Comparison of ENCODE assay signal across 1 cellular context in the genomic region with DNA sequence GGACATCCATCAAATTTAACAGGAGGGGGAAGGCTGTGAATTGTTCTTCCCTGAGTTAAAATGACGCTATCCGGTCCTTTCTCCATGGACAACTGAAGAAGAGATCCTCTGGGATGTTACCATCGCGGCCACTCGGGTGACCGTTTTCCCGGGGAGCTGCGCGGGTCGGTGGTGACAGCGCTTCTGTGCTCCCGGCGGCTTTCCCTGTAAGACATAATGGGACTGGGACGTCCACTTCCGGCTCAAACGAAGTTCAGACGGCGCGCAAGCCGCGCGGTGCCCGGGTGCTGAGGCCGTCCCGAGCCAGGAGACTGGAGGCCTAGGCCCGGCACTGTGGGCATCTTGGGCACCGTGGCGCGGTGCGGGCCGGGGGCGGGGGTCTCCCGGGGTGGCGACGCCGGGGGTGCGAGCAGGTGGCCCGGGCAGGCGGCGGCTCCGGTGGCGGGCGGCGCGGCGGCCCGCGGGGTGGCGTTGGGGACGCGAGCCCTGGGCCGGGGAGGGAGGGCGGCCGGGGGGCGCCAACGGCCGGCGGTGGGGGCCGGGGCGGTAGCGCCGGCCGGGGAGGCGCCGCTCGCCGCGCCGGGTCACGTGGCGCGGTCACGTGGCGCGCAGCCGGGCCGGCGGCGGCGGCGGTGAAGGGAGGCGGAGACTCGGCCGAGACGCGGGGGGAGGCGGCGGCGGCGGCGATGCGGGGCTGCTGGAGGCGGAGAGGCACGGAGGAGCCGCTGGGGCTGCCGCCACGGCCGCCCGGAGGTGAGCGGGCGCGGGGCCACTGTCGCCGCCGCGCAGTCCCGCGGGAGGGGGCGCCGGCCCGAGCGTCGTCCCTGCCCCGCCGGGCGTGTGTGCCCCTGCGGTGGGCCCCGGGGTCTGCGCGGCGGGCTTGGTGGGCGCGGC.
A peak's percentile ranks its signal among the peaks of the same experiment; 100 is the strongest.
TF ChIP-seq lines count a peak whose summit lies in the region.

No MANE protein-coding gene starts in this region.

TF ChIP-seq in K562, 482 proteins besides CTCF, POLR2A, EP300 and RAD21 (continued from another document and continues in another):
- TF ChIP-seq, protein P1, sequence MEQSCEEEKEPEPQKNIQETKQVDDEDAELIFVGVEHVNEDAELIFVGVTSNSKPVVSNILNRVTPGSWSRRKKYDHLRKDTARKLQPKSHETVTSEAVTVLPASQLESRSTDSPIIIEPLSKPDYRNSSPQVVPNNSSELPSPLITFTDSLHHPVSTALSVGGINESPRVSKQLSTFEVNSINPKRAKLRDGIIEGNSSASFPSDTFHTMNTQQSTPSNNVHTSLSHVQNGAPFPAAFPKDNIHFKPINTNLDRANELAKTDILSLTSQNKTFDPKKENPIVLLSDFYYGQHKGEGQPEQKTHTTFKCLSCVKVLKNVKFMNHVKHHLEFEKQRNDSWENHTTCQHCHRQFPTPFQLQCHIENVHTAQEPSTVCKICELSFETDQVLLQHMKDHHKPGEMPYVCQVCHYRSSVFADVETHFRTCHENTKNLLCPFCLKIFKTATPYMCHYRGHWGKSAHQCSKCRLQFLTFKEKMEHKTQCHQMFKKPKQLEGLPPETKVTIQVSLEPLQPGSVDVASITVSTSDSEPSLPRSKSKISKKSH (CRISPR knock-in tag; IDR thresholded peaks at IDR 0.05), result no peak
- TF ChIP-seq SRSF7 (optimal IDR thresholded peaks at IDR 0.05; ENCODE audit: low read depth, low read length) (no peak), ZNF766 (CRISPR knock-in tag; conservative IDR thresholded peaks at IDR 0.05) (peak; percentile 57; the same call in 1 of the 2 replicates), NR2C2 (CRISPR knock-in tag; IDR thresholded peaks at IDR 0.05) (no peak), NR2C2 (tag; IDR thresholded peaks at IDR 0.05) (peak; percentile 82), RB1 (IDR thresholded peaks at IDR 0.05; ENCODE audit: low read depth) (peak; percentile 84), MEF2D (tag; conservative IDR thresholded peaks at IDR 0.05; ENCODE audit: low read depth) (no peak), KAT2B (IDR thresholded peaks at IDR 0.05; ENCODE audit: low read depth, low read length) (no peak), GABPB1 (CRISPR knock-in tag; IDR thresholded peaks at IDR 0.05) (peak; percentile 74; the same call in 1 of the 2 replicates), EP400 (IDR thresholded peaks at IDR 0.05) (peak; percentile 25; the same call in 1 of the 2 replicates), PCBP1 (IDR thresholded peaks at IDR 0.05; ENCODE audit: low read depth, low read length, poor library complexity, severe bottlenecking) (peak; percentile 11), HCFC1 (IDR thresholded peaks at IDR 0.05; ENCODE audit: low read depth, low read length) (peak; percentile 23; the same call in 1 of the 2 replicates), MEIS2 (IDR thresholded peaks at IDR 0.05; ENCODE audit: partially characterized antibody) (peak; percentile 57), YY1 (IDR thresholded peaks at IDR 0.05; ENCODE audit: borderline replicate concordance in 1 of 3, control insufficient read depth in 1 of 3, extremely low read depth in 1 of 3, insufficient read depth in 3 of 3, insufficient read length in 1 of 3, insufficient replicate concordance in 2 of 3, low read depth in 1 of 3, low read length in 2 of 3) (peak in 2 of 3 experiments; percentile 55 to 56), NCOA6 (IDR thresholded peaks at IDR 0.05) (peak; percentile 76), MYC (IDR thresholded peaks at IDR 0.05; ENCODE audit: low read depth, low read length) (peak; percentile 61), MYC (CRISPR knock-in tag; IDR thresholded peaks at IDR 0.05; ENCODE audit: borderline replicate concordance, low read depth) (0 out of 2 replicates have a peak, but pooled peaks have one; percentile 35), ZBTB7A (IDR thresholded peaks at IDR 0.05; ENCODE audit: borderline replicate concordance, control insufficient read depth, low read depth, low read length) (peak; percentile 83), ZNF232 (CRISPR knock-in tag; IDR thresholded peaks at IDR 0.05) (no peak), NBN (IDR thresholded peaks at IDR 0.05; ENCODE audit: low read depth) (no peak), SAP30 (IDR thresholded peaks at IDR 0.05; ENCODE audit: borderline replicate concordance, insufficient read depth, low read depth, low read length, poor library complexity, severe bottlenecking) (no peak), PHF8 (IDR thresholded peaks at IDR 0.05; ENCODE audit: borderline replicate concordance, low read length) (peak; percentile 52; the same call in 1 of the 2 replicates), POLR2AphosphoS5 (IDR thresholded peaks at IDR 0.05; ENCODE audit: control insufficient read depth, insufficient read depth, low read depth, low read length) (peak; percentile 48; the same call in 1 of the 2 replicates), POLR3G (IDR thresholded peaks at IDR 0.05; ENCODE audit: extremely low read depth, insufficient read length, insufficient replicate concordance) (no peak), RBM25 (IDR thresholded peaks at IDR 0.05; ENCODE audit: low read depth, low read length, severe bottlenecking) (peak; percentile 51), WHSC1 (IDR thresholded peaks at IDR 0.05; ENCODE audit: low read length) (no peak), BHLHE40 (IDR thresholded peaks at IDR 0.05; ENCODE audit: low read length) (peak; percentile 77)
- TF ChIP-seq, protein P2, sequence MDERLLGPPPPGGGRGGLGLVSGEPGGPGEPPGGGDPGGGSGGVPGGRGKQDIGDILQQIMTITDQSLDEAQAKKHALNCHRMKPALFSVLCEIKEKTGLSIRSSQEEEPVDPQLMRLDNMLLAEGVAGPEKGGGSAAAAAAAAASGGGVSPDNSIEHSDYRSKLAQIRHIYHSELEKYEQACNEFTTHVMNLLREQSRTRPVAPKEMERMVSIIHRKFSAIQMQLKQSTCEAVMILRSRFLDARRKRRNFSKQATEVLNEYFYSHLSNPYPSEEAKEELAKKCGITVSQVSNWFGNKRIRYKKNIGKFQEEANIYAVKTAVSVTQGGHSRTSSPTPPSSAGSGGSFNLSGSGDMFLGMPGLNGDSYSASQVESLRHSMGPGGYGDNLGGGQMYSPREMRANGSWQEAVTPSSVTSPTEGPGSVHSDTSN (CRISPR knock-in tag; IDR thresholded peaks at IDR 0.05; ENCODE audit: low read depth), result no peak
- TF ChIP-seq, protein P2 (tag; conservative IDR thresholded peaks at IDR 0.05; ENCODE audit: low read depth), result peak; percentile 54; the same call in 1 of the 2 replicates
- TF ChIP-seq, protein P3, sequence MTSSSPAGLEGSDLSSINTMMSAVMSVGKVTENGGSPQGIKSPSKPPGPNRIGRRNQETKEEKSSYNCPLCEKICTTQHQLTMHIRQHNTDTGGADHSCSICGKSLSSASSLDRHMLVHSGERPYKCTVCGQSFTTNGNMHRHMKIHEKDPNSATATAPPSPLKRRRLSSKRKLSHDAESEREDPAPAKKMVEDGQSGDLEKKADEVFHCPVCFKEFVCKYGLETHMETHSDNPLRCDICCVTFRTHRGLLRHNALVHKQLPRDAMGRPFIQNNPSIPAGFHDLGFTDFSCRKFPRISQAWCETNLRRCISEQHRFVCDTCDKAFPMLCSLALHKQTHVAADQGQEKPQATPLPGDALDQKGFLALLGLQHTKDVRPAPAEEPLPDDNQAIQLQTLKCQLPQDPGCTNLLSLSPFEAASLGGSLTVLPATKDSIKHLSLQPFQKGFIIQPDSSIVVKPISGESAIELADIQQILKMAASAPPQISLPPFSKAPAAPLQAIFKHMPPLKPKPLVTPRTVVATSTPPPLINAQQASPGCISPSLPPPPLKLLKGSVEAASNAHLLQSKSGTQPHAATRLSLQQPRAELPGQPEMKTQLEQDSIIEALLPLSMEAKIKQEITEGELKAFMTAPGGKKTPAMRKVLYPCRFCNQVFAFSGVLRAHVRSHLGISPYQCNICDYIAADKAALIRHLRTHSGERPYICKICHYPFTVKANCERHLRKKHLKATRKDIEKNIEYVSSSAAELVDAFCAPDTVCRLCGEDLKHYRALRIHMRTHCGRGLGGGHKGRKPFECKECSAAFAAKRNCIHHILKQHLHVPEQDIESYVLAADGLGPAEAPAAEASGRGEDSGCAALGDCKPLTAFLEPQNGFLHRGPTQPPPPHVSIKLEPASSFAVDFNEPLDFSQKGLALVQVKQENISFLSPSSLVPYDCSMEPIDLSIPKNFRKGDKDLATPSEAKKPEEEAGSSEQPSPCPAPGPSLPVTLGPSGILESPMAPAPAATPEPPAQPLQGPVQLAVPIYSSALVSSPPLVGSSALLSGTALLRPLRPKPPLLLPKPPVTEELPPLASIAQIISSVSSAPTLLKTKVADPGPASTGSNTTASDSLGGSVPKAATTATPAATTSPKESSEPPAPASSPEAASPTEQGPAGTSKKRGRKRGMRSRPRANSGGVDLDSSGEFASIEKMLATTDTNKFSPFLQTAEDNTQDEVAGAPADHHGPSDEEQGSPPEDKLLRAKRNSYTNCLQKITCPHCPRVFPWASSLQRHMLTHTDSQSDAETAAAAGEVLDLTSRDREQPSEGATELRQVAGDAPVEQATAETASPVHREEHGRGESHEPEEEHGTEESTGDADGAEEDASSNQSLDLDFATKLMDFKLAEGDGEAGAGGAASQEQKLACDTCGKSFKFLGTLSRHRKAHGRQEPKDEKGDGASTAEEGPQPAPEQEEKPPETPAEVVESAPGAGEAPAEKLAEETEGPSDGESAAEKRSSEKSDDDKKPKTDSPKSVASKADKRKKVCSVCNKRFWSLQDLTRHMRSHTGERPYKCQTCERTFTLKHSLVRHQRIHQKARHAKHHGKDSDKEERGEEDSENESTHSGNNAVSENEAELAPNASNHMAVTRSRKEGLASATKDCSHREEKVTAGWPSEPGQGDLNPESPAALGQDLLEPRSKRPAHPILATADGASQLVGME (CRISPR knock-in tag; IDR thresholded peaks at IDR 0.05), result peak; percentile 46; the same call in 1 of the 2 replicates
- TF ChIP-seq, protein P4, sequence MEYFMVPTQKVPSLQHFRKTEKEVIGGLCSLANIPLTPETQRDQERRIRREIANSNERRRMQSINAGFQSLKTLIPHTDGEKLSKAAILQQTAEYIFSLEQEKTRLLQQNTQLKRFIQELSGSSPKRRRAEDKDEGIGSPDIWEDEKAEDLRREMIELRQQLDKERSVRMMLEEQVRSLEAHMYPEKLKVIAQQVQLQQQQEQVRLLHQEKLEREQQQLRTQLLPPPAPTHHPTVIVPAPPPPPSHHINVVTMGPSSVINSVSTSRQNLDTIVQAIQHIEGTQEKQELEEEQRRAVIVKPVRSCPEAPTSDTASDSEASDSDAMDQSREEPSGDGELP (CRISPR knock-in tag; IDR thresholded peaks at IDR 0.05; ENCODE audit: borderline replicate concordance), result 0 out of 2 replicates have a peak, but pooled peaks have one; percentile 29
- TF ChIP-seq, protein P5, sequence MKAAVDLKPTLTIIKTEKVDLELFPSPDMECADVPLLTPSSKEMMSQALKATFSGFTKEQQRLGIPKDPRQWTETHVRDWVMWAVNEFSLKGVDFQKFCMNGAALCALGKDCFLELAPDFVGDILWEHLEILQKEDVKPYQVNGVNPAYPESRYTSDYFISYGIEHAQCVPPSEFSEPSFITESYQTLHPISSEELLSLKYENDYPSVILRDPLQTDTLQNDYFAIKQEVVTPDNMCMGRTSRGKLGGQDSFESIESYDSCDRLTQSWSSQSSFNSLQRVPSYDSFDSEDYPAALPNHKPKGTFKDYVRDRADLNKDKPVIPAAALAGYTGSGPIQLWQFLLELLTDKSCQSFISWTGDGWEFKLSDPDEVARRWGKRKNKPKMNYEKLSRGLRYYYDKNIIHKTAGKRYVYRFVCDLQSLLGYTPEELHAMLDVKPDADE (conservative IDR thresholded peaks at IDR 0.05; ENCODE audit: control insufficient read depth, low read depth, low read length), result peak; percentile 53
